In genomic region chr1:38873027-38873969, GRCh38 we compare ENCODE assay signal across 1 cellular context.
TF ChIP-seq lines count a peak whose summit lies in the region.

MYCBP (minus strand) TSS chr1:38873348; CDS start chr1:38873305, 43 bp downstream.

TF ChIP-seq in HepG2, 621 proteins besides CTCF, POLR2A, EP300 and RAD21 (continued from another document and continues in another):
- TF ChIP-seq E2F1 (CRISPR knock-in tag; IDR thresholded peaks at IDR 0.05): peak; percentile 75
- peak; percentile 10; the same call in 1 of the 2 replicates for TF ChIP-seq ZBTB38 (CRISPR knock-in tag; IDR thresholded peaks at IDR 0.05)
- no peak for TF ChIP-seq ZNF816 (CRISPR knock-in tag; IDR thresholded peaks at IDR 0.05; ENCODE audit: borderline replicate concordance)
- TF ChIP-seq ZNF563 (CRISPR knock-in tag; IDR thresholded peaks at IDR 0.05): peak; percentile 72; the same call in 1 of the 2 replicates
- 0 out of 2 replicates have a peak, but pooled peaks have one; percentile 10 for TF ChIP-seq TOPORS (CRISPR knock-in tag; IDR thresholded peaks at IDR 0.05)
- TF ChIP-seq ZNF687 (CRISPR knock-in tag; IDR thresholded peaks at IDR 0.05): peak; percentile 87
- TF ChIP-seq ZNF773 (CRISPR knock-in tag; IDR thresholded peaks at IDR 0.05; ENCODE audit: borderline replicate concordance): 0 out of 2 replicates have a peak, but pooled peaks have one; percentile 64
- TF ChIP-seq IRX3 (CRISPR knock-in tag; IDR thresholded peaks at IDR 0.05; ENCODE audit: borderline replicate concordance, low read depth): peak; percentile 42; the same call in 1 of the 2 replicates
- TF ChIP-seq U2AF1 (optimal IDR thresholded peaks at IDR 0.05; ENCODE audit: low read depth, low read length): no peak
- 0 out of 2 replicates have a peak, but pooled peaks have one; percentile 27 for TF ChIP-seq ATF6 (CRISPR knock-in tag; conservative IDR thresholded peaks at IDR 0.05)
- TF ChIP-seq SALL2 (CRISPR knock-in tag; IDR thresholded peaks at IDR 0.05): peak; percentile 29; the same call in 1 of the 2 replicates
- peak; percentile 95 for TF ChIP-seq MXI1 (IDR thresholded peaks at IDR 0.05; ENCODE audit: borderline replicate concordance, low read depth, low read length)
- peak; percentile 92 for TF ChIP-seq POLR2G (IDR thresholded peaks at IDR 0.05; ENCODE audit: low read depth, low read length)
- TF ChIP-seq ZNF232 (CRISPR knock-in tag; IDR thresholded peaks at IDR 0.05; ENCODE audit: borderline replicate concordance): 0 out of 2 replicates have a peak, but pooled peaks have one; percentile 54
- peak; percentile 81 for TF ChIP-seq ZFP36L1 (CRISPR knock-in tag; IDR thresholded peaks at IDR 0.05)
- peak; percentile 10; the same call in 1 of the 2 replicates for TF ChIP-seq THRA (CRISPR knock-in tag; IDR thresholded peaks at IDR 0.05; ENCODE audit: borderline replicate concordance)
- 0 out of 2 replicates have a peak, but pooled peaks have one; percentile 6 for TF ChIP-seq MYPOP (CRISPR knock-in tag; IDR thresholded peaks at IDR 0.05)
- 0 out of 2 replicates have a peak, but pooled peaks have one; percentile 31 for TF ChIP-seq ZNF576 (CRISPR knock-in tag; IDR thresholded peaks at IDR 0.05)
- TF ChIP-seq HNRNPK (IDR thresholded peaks at IDR 0.05; ENCODE audit: low read depth, low read length, poor library complexity, severe bottlenecking): peak; percentile 14
- no peak for TF ChIP-seq ZNF850 (CRISPR knock-in tag; conservative IDR thresholded peaks at IDR 0.05)
- TF ChIP-seq SNAI1 (CRISPR knock-in tag; IDR thresholded peaks at IDR 0.05; ENCODE audit: borderline replicate concordance): 0 out of 2 replicates have a peak, but pooled peaks have one; percentile 28
- no peak for TF ChIP-seq USF2 (IDR thresholded peaks at IDR 0.05; ENCODE audit: low read depth, low read length)
- peak; percentile 32; the same call in 1 of the 2 replicates for TF ChIP-seq USF2 (CRISPR knock-in tag; IDR thresholded peaks at IDR 0.05; ENCODE audit: borderline replicate concordance)
- peak; percentile 38; the same call in 1 of the 2 replicates for TF ChIP-seq ZNF788 (CRISPR knock-in tag; IDR thresholded peaks at IDR 0.05; ENCODE audit: borderline replicate concordance)
- TF ChIP-seq ZNF337 (CRISPR knock-in tag; IDR thresholded peaks at IDR 0.05; ENCODE audit: borderline replicate concordance, low read depth): no peak
- no peak for TF ChIP-seq ZBTB39 (CRISPR knock-in tag; IDR thresholded peaks at IDR 0.05)
- TF ChIP-seq WIZ (CRISPR knock-in tag; IDR thresholded peaks at IDR 0.05): no peak
- peak; percentile 60; the same call in 1 of the 2 replicates for TF ChIP-seq SNAPC4 (CRISPR knock-in tag; IDR thresholded peaks at IDR 0.05)
- TF ChIP-seq KLF13 (CRISPR knock-in tag; IDR thresholded peaks at IDR 0.05): no peak
- TF ChIP-seq RFX1 (IDR thresholded peaks at IDR 0.05): peak; percentile 94
- no peak for TF ChIP-seq NKX3-1 (CRISPR knock-in tag; IDR thresholded peaks at IDR 0.05)
- TF ChIP-seq ZNF414 (CRISPR knock-in tag; IDR thresholded peaks at IDR 0.05): no peak
- 0 out of 2 replicates have a peak, but pooled peaks have one; percentile 60 for TF ChIP-seq KLF6 (CRISPR knock-in tag; IDR thresholded peaks at IDR 0.05)
